ENCODE assay signal across 8 cellular contexts in genomic region chr4:83235645-83236133, GRCh38. TPM values are rescaled to one million over a fixed set of nuclear protein-coding genes. Genes with fewer than 3 reads are reported as not detected.
DNase-seq lines count a peak whose midpoint lies in the region; ATAC-seq, FAIRE-seq and TF ChIP-seq lines count a peak whose summit lies in the region.
"Not testable (repeated sequence)": the region's sequence is repeated elsewhere in the genome, so short reads cannot be mapped to it uniquely, and the experiment has no call there.

No MANE protein-coding gene starts in this region.

- H3K4me3 ChIP-seq in PC-9: not testable (repeated sequence)

- not testable (repeated sequence) for H3K9me2 ChIP-seq in PC-9 (ENCODE audit: insufficient read depth)

- DNase-seq in GM12891 (ENCODE audit: insufficient read length, low spot score); PC-9; immature natural killer cell: not testable (repeated sequence)
- peak; percentile 20 for DNase-seq in activated CD8-positive, alpha-beta T cell treated with anti-CD3 and anti-CD28 coated beads for 36 hours
- peak; percentile 27 for DNase-seq in activated naive CD4-positive, alpha-beta T cell treated with anti-CD3 and anti-CD28 coated beads, Interleukin-2, amount 50 U/mL, for 16 hours
- peak; percentile 43 to 52 for DNase-seq in stimulated activated naive CD8-positive, alpha-beta T cell treated with anti-CD3 and anti-CD28 coated beads, Interleukin-15, amount 100 ng/mL, for 72 hours

- peak overlapping the region; percentile 21; the same call in 1 of the 2 replicates for H3K4me2 ChIP-seq in PC-9

- ATAC-seq in GM19351 (IDR thresholded peaks at IDR 0.05; ENCODE audit: unreplicated experiment): peak; percentile 27
- ATAC-seq in HG02885 (IDR thresholded peaks at IDR 0.05; ENCODE audit: poor library complexity, unreplicated experiment): peak; percentile 31
- ATAC-seq in activated CD8-positive, alpha-beta T cell treated with anti-CD3 and anti-CD28 coated beads for 36 hours: peak; percentile 46
- peak; percentile 53 for ATAC-seq in stimulated activated naive CD8-positive, alpha-beta T cell treated with anti-CD3 and anti-CD28 coated beads, Interleukin-15, amount 100 ng/mL, for 72 hours

- peak overlapping the region; percentile 86 for H3K27ac Mint-ChIP-seq in activated CD8-positive, alpha-beta T cell treated with anti-CD3 and anti-CD28 coated beads for 36 hours
- H3K27ac Mint-ChIP-seq in immature natural killer cell: peak overlapping the region in 5 of 6 donors; percentile 20 to 72 (median 57)
- H3K27ac Mint-ChIP-seq in stimulated activated naive CD8-positive, alpha-beta T cell treated with anti-CD3 and anti-CD28 coated beads, Interleukin-15, amount 100 ng/mL, for 72 hours: peak overlapping the region; percentile 97 to 98

- H3K36me3 Mint-ChIP-seq in activated CD8-positive, alpha-beta T cell treated with anti-CD3 and anti-CD28 coated beads for 36 hours (ENCODE audit: low read depth): not testable (repeated sequence)
- H3K36me3 Mint-ChIP-seq in immature natural killer cell: peaks cover 0 to 15% (median 0%) of the 10 kb centered on the region in 3 donors

- not testable (repeated sequence) for H3K27me3 Mint-ChIP-seq in activated CD8-positive, alpha-beta T cell treated with anti-CD3 and anti-CD28 coated beads for 36 hours; immature natural killer cell (ENCODE audit: low read depth in 3 of 3); stimulated activated naive CD8-positive, alpha-beta T cell treated with anti-CD3 and anti-CD28 coated beads, Interleukin-15, amount 100 ng/mL, for 72 hours

- not testable (repeated sequence) for H3K9me3 ChIP-seq in PC-9 (ENCODE audit: insufficient read depth, low read depth)

- H3F3A ChIP-seq in PC-9 (ENCODE audit: insufficient read depth, low read depth): peaks cover 26% of the 10 kb centered on the region

- not testable (repeated sequence) for H4K20me1 ChIP-seq in PC-9 (ENCODE audit: insufficient read depth)

- not testable (repeated sequence) for BruUV-seq in PC-9 (replicated peaks; lab: Mats Ljungman, UMichigan)

- peak; percentile 90 for FAIRE-seq in GM12891 (lab: Jason Lieb, UNC)

- not testable (repeated sequence) for H3K27me3 ChIP-seq in PC-9 (ENCODE audit: insufficient read depth, low read depth)

- peak overlapping the region; percentile 77 for H3K27ac ChIP-seq in PC-9

- POLR2A ChIA-PET in PC-9 (lab: Charles Lee; ENCODE audit: unreplicated experiment): interaction anchor here (0.8 kb wide), 1 partner anchor 23 kb away, joined by 8 read pairs; no protein-coding TSS in a partner anchor
- POLR2A ChIA-PET in activated CD8-positive, alpha-beta T cell treated with anti-CD3 and anti-CD28 coated beads for 36 hours (lab: Charles Lee): interaction anchor here (0.9 to 1.5 kb wide), 2 partner anchors 17 kb away, joined by 3 to 11 read pairs; no protein-coding TSS in a partner anchor

- CTCF ChIA-PET in PC-9 (lab: Charles Lee): not testable (repeated sequence)
- CTCF ChIA-PET in activated CD8-positive, alpha-beta T cell treated with anti-CD3 and anti-CD28 coated beads for 36 hours (lab: Charles Lee): interaction anchor here (1.0 to 3.1 kb wide), 10 partner anchors 15 to 200 kb away, joined by 3 to 16 read pairs (median 4); partner anchors contain the start of genes COPS4 and COQ2

- H3K4me1 Mint-ChIP-seq in activated CD8-positive, alpha-beta T cell treated with anti-CD3 and anti-CD28 coated beads for 36 hours (ENCODE audit: low read depth): peaks cover 55% of the 10 kb centered on the region
- peaks cover 56 to 67% of the 10 kb centered on the region in 2 donors for H3K4me1 Mint-ChIP-seq in immature natural killer cell
- H3K4me1 Mint-ChIP-seq in stimulated activated naive CD8-positive, alpha-beta T cell treated with anti-CD3 and anti-CD28 coated beads, Interleukin-15, amount 100 ng/mL, for 72 hours: peaks cover 68% of the 10 kb centered on the region

- not testable (repeated sequence) for H3K36me3 ChIP-seq in PC-9 (ENCODE audit: low read depth)

- H3K4me1 ChIP-seq in PC-9 (replicated peaks; ENCODE audit: insufficient read depth): peaks cover 60% of the 10 kb centered on the region

- H2AFZ ChIP-seq in PC-9: not testable (repeated sequence)

- TF ChIP-seq CTCF in PC-9 (conservative IDR thresholded peaks at IDR 0.05); activated CD8-positive, alpha-beta T cell treated with anti-CD3 and anti-CD28 coated beads for 36 hours (IDR thresholded peaks at IDR 0.05): not testable (repeated sequence)

- peak overlapping the region; percentile 61 for H3K4me3 Mint-ChIP-seq in activated CD8-positive, alpha-beta T cell treated with anti-CD3 and anti-CD28 coated beads for 36 hours
- H3K4me3 Mint-ChIP-seq in immature natural killer cell: peak overlapping the region; percentile 49 to 70 (median 66)
- H3K4me3 Mint-ChIP-seq in stimulated activated naive CD8-positive, alpha-beta T cell treated with anti-CD3 and anti-CD28 coated beads, Interleukin-15, amount 100 ng/mL, for 72 hours: peak overlapping the region; percentile 77 to 84

- not testable (repeated sequence) for TF ChIP-seq POLR2A in GM12891 (IDR thresholded peaks at IDR 0.05; ENCODE audit: low read depth, low read length)

- intact Hi-C loops in PC-9 (cut with micrococcal nuclease; ENCODE audit: unreplicated experiment): not testable (repeated sequence)
- intact Hi-C loops in activated CD8-positive, alpha-beta T cell treated with anti-CD3 and anti-CD28 coated beads for 36 hours (cut with micrococcal nuclease): loop anchor here (10.0 kb wide), 1 partner anchor 331 kb away; the partner anchor contains the start of gene THAP9

- H3K79me2 ChIP-seq in PC-9 (ENCODE audit: low read depth): not testable (repeated sequence)

- H3K9me3 Mint-ChIP-seq in activated CD8-positive, alpha-beta T cell treated with anti-CD3 and anti-CD28 coated beads for 36 hours; immature natural killer cell; stimulated activated naive CD8-positive, alpha-beta T cell treated with anti-CD3 and anti-CD28 coated beads, Interleukin-15, amount 100 ng/mL, for 72 hours: not testable (repeated sequence)

RNA-seq across cellular contexts. Expression of gene COQ2, which starts 48.9 kb away (rescaled TPM):
- polyA plus RNA-seq in GM12891 (2012; ENCODE audit: low read depth, missing spikeins): 3.4 TPM
- total RNA-seq in PC-9 (2021): 16.5 and 19.5 TPM in 2 replicates
- 10 to 100 TPM; 18.3 to 20.3 TPM for total RNA-seq in activated CD8-positive, alpha-beta T cell treated with anti-CD3 and anti-CD28 coated beads for 36 hours
- polyA plus RNA-seq in immature natural killer cell: 1 to 10 TPM; 5.8 to 7.8 (median 7.5) TPM
